Comparison of ENCODE assay signal across 19 cellular contexts in the genomic region with DNA sequence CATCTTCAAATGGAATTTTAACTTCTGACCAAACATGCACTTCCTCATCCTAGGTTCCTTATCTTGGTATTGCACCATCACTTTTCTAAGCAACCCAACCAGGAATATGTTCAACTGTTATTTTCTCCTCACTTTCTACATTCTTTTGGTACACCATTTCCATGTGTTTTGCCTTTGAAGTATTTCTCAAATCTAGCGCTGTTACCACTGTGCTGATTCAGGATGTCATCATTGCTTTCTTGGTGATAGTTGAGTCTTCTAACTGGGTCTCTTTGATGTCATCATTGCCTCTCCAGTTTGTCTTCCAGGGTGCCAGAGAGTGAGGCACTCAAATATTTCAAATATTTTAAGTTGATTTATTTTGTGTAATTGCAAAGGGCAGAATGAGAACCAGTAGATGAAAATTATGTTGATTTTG. TPM values are rescaled to one million over a fixed set of nuclear protein-coding genes. Genes with fewer than 3 reads are reported as not detected.
A peak's percentile ranks its signal among the peaks of the same experiment; 100 is the strongest.
DNase-seq lines count a peak whose midpoint lies in the region; ATAC-seq and TF ChIP-seq lines count a peak whose summit lies in the region.
"Had no signal": no experiment of that assay in that cellular context is flagged by ENCODE, and none has a peak within 500 bp of the region (broad histone marks: within the 10 kb centered on the region; RNA-seq: fewer than 3 reads in every experiment).

No MANE protein-coding gene starts in this region.

- WGBS in mammary epithelial cell (ENCODE audit: low coverage, missing lambda C conversion rate), result 89% methylated on average over 1 of the region's 1 CpG
- WGBS in SK-N-SH (ENCODE audit: low lambda C conversion rate), result 96% methylated on average over 1 of the region's 1 CpG
- WGBS in tibial nerve, 2 donors, result 78 to 88% methylated on average over 1 of the region's 1 CpG

- H3K27ac ChIP-seq in mammary epithelial cell (ENCODE audit: insufficient read depth, low read depth, low read length) (no peak overlapping the region), SK-N-SH (ENCODE audit: low read depth in 2 of 2, low read length in 1 of 2) (no peak overlapping the region), tibial nerve (no peak overlapping the region)
- H3K27ac ChIP-seq: lower lobe of right lung, right atrium auricular region, SK-N-MC had no signal

- no peak for TF ChIP-seq POLR2A in tibial nerve (IDR thresholded peaks at IDR 0.05)

- H3K4me1 Mint-ChIP-seq in MCF 10A (ENCODE audit: insufficient read depth, unreplicated experiment), result peaks cover 4% of the 10 kb centered on the region
- peaks cover 29% of the 10 kb centered on the region for H3K4me1 Mint-ChIP-seq in activated naive CD4-positive, alpha-beta T cell treated with anti-CD3 and anti-CD28 coated beads for 36 hours (ENCODE audit: low read depth)
- H3K4me1 Mint-ChIP-seq: nephron had no signal

- H3K4me3 ChIP-seq in mammary epithelial cell (replicated peaks in 1 of 3; ENCODE audit: insufficient read depth in 1 of 3, low read depth in 2 of 3, low read length in 3 of 3), result no peak overlapping the region
- H3K4me3 ChIP-seq in SK-N-SH (ENCODE audit: low read depth in 2 of 2, low read length in 1 of 2), result no peak overlapping the region
- no peak overlapping the region for H3K4me3 ChIP-seq in tibial nerve
- H3K4me3 ChIP-seq: A549, lower lobe of right lung, MG63, right atrium auricular region, SK-N-MC had no signal

- H3K79me2 ChIP-seq in mammary epithelial cell (ENCODE audit: insufficient read depth, low read length), result no peaks in the 10 kb centered on the region
- no peaks in the 10 kb centered on the region for H3K79me2 ChIP-seq in SK-N-SH (ENCODE audit: insufficient read depth)

- POLR2A ChIA-PET in MCF 10A (lab: Yijun Ruan, JAX) (no interaction called here), SK-N-SH (lab: Yijun Ruan, JAX) (no interaction called here)

- H2AFZ ChIP-seq in mammary epithelial cell (ENCODE audit: low read depth, low read length) (no peak overlapping the region), SK-N-SH (ENCODE audit: low read depth) (0 out of 2 replicates have a peak overlapping the region, but pooled peaks have one; percentile 16)

- in situ Hi-C loops in mammary epithelial cell (cut with MboI; ENCODE audit: low sequenced_read_pairs in 2 of 2), result no loop called here

- no peaks in the 10 kb centered on the region for H3K27me3 ChIP-seq in mammary epithelial cell (ENCODE audit: insufficient read depth, low read length)
- no peaks in the 10 kb centered on the region for H3K27me3 ChIP-seq in SK-N-SH (ENCODE audit: insufficient read depth)
- no peaks in the 10 kb centered on the region for H3K27me3 ChIP-seq in tibial nerve
- H3K27me3 ChIP-seq: MG63, right atrium auricular region had no signal

- TF ChIP-seq CTCF in MCF 10A (IDR thresholded peaks at IDR 0.05; ENCODE audit: unreplicated experiment) (no peak), mammary epithelial cell (conservative IDR thresholded peaks at IDR 0.05 in 1 of 2, IDR thresholded peaks at IDR 0.05 in 1 of 2; ENCODE audit: extremely low read depth in 1 of 2, insufficient read depth in 1 of 2, low read depth in 1 of 2, low read length in 2 of 2) (no peak), SK-N-SH (IDR thresholded peaks at IDR 0.05) (no peak), tibial nerve (IDR thresholded peaks at IDR 0.05) (no peak)

- ATAC-seq in GM21447 (IDR thresholded peaks at IDR 0.05; ENCODE audit: unreplicated experiment) (no peak), GM21723 (IDR thresholded peaks at IDR 0.05; ENCODE audit: unreplicated experiment) (no peak)
- ATAC-seq: A549, lower lobe of right lung had no signal

- no peaks in the 10 kb centered on the region for H3F3A ChIP-seq in SK-N-SH (replicated peaks; ENCODE audit: insufficient read depth)

- dilution Hi-C loops in mammary epithelial cell (cut with HindIII; ENCODE audit: low sequenced_read_pairs), result no loop called here

- no peaks in the 10 kb centered on the region for H3K9me3 Mint-ChIP-seq in MCF 10A (ENCODE audit: unreplicated experiment)
- H3K9me3 Mint-ChIP-seq in activated naive CD4-positive, alpha-beta T cell treated with anti-CD3 and anti-CD28 coated beads for 36 hours, result no peaks in the 10 kb centered on the region
- H3K9me3 Mint-ChIP-seq: nephron had no signal

- BruUV-seq in MCF 10A (replicated peaks; lab: Mats Ljungman, UMichigan) (no TSS peak), mammary epithelial cell (replicated peaks; lab: Mats Ljungman, UMichigan) (no TSS peak)

- no peaks in the 10 kb centered on the region for H3K36me3 Mint-ChIP-seq in MCF 10A (ENCODE audit: insufficient read depth, unreplicated experiment)
- H3K36me3 Mint-ChIP-seq in activated naive CD4-positive, alpha-beta T cell treated with anti-CD3 and anti-CD28 coated beads for 36 hours (ENCODE audit: low read depth), result no peaks in the 10 kb centered on the region

- H3K9ac ChIP-seq in mammary epithelial cell (ENCODE audit: insufficient read depth, low read length) (no peak overlapping the region), SK-N-SH (no peak overlapping the region)

- DNase-seq in MCF 10A (ENCODE audit: unreplicated experiment) (peak; percentile 6), mammary epithelial cell (no peak), SK-N-SH (no peak), fibroblast of gingiva (ENCODE audit: low read depth) (peak; percentile 18), tibial nerve (ENCODE audit: low spot score in 2 of 2) (no peak)
- no peak for DNase-seq in activated naive CD4-positive, alpha-beta T cell treated with anti-CD3 and anti-CD28 coated beads for 36 hours
- DNase-seq: amygdala, dermis blood vessel endothelial cell, lower lobe of right lung, MG63, NCI-H2171 treated with DMSO at 0.1 percent for 48 hours, substantia nigra had no signal

- TF ChIP-seq EP300 in SK-N-SH (IDR thresholded peaks at IDR 0.05; ENCODE audit: borderline replicate concordance in 1 of 2, low read depth in 1 of 2, low read length in 1 of 2) (no peak), tibial nerve (IDR thresholded peaks at IDR 0.05) (no peak)

- no peak for TF ChIP-seq RAD21 in SK-N-SH (IDR thresholded peaks at IDR 0.05; ENCODE audit: low read length)

- no peaks in the 10 kb centered on the region for H3K27me3 Mint-ChIP-seq in MCF 10A (ENCODE audit: insufficient read depth, unreplicated experiment)
- no peaks in the 10 kb centered on the region for H3K27me3 Mint-ChIP-seq in activated naive CD4-positive, alpha-beta T cell treated with anti-CD3 and anti-CD28 coated beads for 36 hours (ENCODE audit: low read depth)

- H3K4me2 ChIP-seq in mammary epithelial cell (ENCODE audit: insufficient read depth, low read depth, low read length) (no peak overlapping the region), SK-N-SH (no peak overlapping the region)
- H3K4me2 ChIP-seq: A549 had no signal

- intact Hi-C loops in MCF 10A (cut with micrococcal nuclease), result no loop called here
- intact Hi-C loops in mammary epithelial cell (cut with micrococcal nuclease), result no loop called here
- intact Hi-C loops in activated naive CD4-positive, alpha-beta T cell treated with anti-CD3 and anti-CD28 coated beads for 36 hours (cut with micrococcal nuclease), result no loop called here

- H3K9me2 ChIP-seq in SK-N-SH, result no peaks in the 10 kb centered on the region

- H3K9me3 ChIP-seq in mammary epithelial cell (replicated peaks; ENCODE audit: insufficient read depth, low read length) (no peaks in the 10 kb centered on the region), SK-N-SH (no peaks in the 10 kb centered on the region), tibial nerve (no peaks in the 10 kb centered on the region)
- H3K9me3 ChIP-seq: A549, Caco-2, lower lobe of right lung, MG63, right atrium auricular region had no signal

- H3K4me1 ChIP-seq in mammary epithelial cell (ENCODE audit: insufficient read depth, low read length) (no peaks in the 10 kb centered on the region), SK-N-SH (ENCODE audit: control insufficient read depth in 1 of 2, insufficient read depth in 2 of 2, low read depth in 1 of 2, low read length in 1 of 2) (no peaks in the 10 kb centered on the region), tibial nerve (no peaks in the 10 kb centered on the region)
- H3K4me1 ChIP-seq: lower lobe of right lung, right atrium auricular region had no signal

- CTCF ChIA-PET in MCF 10A (lab: Yijun Ruan, JAX), result no interaction called here
- CTCF ChIA-PET in mammary epithelial cell (lab: Charles Lee; ENCODE audit: low non-redundant PET), result no interaction called here
- CTCF ChIA-PET in SK-N-SH (lab: Yijun Ruan, JAX), result no interaction called here
- CTCF ChIA-PET in activated naive CD4-positive, alpha-beta T cell treated with anti-CD3 and anti-CD28 coated beads for 36 hours (lab: Charles Lee), result interaction anchor here (0.6 kb wide), 1 partner anchor 315 kb away, joined by 6 read pairs; no protein-coding TSS in a partner anchor

- no peaks in the 10 kb centered on the region for H4K20me1 ChIP-seq in mammary epithelial cell (ENCODE audit: insufficient read depth, low read length)
- H4K20me1 ChIP-seq in SK-N-SH (ENCODE audit: insufficient read depth), result no peaks in the 10 kb centered on the region

- H3K36me3 ChIP-seq in mammary epithelial cell (ENCODE audit: insufficient read depth, low read length) (no peaks in the 10 kb centered on the region), SK-N-SH (replicated peaks in 1 of 2; ENCODE audit: control insufficient read depth in 1 of 2, insufficient read depth in 2 of 2, low read length in 1 of 2) (no peaks in the 10 kb centered on the region), tibial nerve (no peaks in the 10 kb centered on the region)
- H3K36me3 ChIP-seq: lower lobe of right lung, MG63, right atrium auricular region had no signal

- H3K4me3 Mint-ChIP-seq in MCF 10A (ENCODE audit: unreplicated experiment), result no peak overlapping the region
- no peak overlapping the region for H3K4me3 Mint-ChIP-seq in activated naive CD4-positive, alpha-beta T cell treated with anti-CD3 and anti-CD28 coated beads for 36 hours
- H3K4me3 Mint-ChIP-seq: nephron had no signal

- H3K27ac Mint-ChIP-seq in MCF 10A (ENCODE audit: low read depth, unreplicated experiment), result no peak overlapping the region
- H3K27ac Mint-ChIP-seq in activated naive CD4-positive, alpha-beta T cell treated with anti-CD3 and anti-CD28 coated beads for 36 hours, result no peak overlapping the region
- H3K27ac Mint-ChIP-seq: nephron had no signal

TF ChIP-seq in SK-N-SH, 30 proteins besides CTCF, POLR2A, EP300 and RAD21 (continues in another document):
- TF ChIP-seq POLR2AphosphoS5 (IDR thresholded peaks at IDR 0.05; ENCODE audit: low read depth, low read length) (no peak), RFX5 (IDR thresholded peaks at IDR 0.05; ENCODE audit: low read length) (no peak)

RNA-seq across cellular contexts. Expression of a gene that starts 47.5 kb away (rescaled TPM):
- total RNA-seq in MCF 10A (2022), result not detected in 2 replicates
- total RNA-seq in mammary epithelial cell, result not detected
- not detected for polyA plus RNA-seq in mammary epithelial cell
- polyA minus RNA-seq in mammary epithelial cell, result not detected
- not detected in 2 replicates for polyA plus RNA-seq in SK-N-SH (2012; rRNA removed)
- polyA plus RNA-seq in SK-N-SH (2012; cell fraction: cytosol; rRNA removed), result not detected in 2 replicates
- polyA plus RNA-seq in SK-N-SH (2012; cell fraction: nucleus; rRNA removed), result not detected in 2 replicates
- not detected for total RNA-seq in tibial nerve
- total RNA-seq in activated naive CD4-positive, alpha-beta T cell treated with anti-CD3 and anti-CD28 coated beads for 36 hours, result not detected
- total RNA-seq: dermis blood vessel endothelial cell, lower lobe of right lung, right atrium auricular region had no signal
- polyA plus RNA-seq: A549 had no signal

Comparison
In these comparisons a context has a peak if more than half of its experiments do, and no peak if none do; other contexts are left out.
1. DNase-seq: peak in MCF 10A (single experiment) and fibroblast of gingiva (single experiment); none in mammary epithelial cell (single experiment), SK-N-SH (single experiment), tibial nerve (0 of 2) and activated naive CD4-positive, alpha-beta T cell treated with anti-CD3 and anti-CD28 coated beads for 36 hours (single experiment).